In the genomic region with DNA sequence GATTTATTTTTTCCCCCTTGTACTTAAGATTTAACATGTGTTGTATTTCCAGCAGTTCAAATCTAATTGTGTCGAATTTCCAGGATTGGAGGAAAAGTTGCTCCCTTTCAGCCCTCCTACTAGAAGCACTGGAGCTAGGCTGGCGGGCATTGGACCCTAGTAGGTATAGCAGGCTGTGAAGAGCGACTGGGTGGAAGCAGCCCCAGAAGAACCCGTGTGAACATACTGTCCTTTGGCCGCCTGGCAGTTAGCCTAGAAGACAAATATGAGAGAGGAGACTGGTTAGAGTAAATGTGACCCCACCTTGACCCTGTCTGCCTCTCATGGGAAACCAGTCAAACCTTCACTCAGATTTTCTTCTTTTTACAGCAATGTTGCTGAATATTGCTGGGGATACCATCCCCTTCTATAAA, we compare ENCODE assay signal across 1 cellular context.
TF ChIP-seq lines count a peak whose summit lies in the region.

No MANE protein-coding gene starts in this region.

TF ChIP-seq in HepG2, 621 proteins besides CTCF, POLR2A, EP300 and RAD21 (continued from another document):
- TF ChIP-seq, protein P1, sequence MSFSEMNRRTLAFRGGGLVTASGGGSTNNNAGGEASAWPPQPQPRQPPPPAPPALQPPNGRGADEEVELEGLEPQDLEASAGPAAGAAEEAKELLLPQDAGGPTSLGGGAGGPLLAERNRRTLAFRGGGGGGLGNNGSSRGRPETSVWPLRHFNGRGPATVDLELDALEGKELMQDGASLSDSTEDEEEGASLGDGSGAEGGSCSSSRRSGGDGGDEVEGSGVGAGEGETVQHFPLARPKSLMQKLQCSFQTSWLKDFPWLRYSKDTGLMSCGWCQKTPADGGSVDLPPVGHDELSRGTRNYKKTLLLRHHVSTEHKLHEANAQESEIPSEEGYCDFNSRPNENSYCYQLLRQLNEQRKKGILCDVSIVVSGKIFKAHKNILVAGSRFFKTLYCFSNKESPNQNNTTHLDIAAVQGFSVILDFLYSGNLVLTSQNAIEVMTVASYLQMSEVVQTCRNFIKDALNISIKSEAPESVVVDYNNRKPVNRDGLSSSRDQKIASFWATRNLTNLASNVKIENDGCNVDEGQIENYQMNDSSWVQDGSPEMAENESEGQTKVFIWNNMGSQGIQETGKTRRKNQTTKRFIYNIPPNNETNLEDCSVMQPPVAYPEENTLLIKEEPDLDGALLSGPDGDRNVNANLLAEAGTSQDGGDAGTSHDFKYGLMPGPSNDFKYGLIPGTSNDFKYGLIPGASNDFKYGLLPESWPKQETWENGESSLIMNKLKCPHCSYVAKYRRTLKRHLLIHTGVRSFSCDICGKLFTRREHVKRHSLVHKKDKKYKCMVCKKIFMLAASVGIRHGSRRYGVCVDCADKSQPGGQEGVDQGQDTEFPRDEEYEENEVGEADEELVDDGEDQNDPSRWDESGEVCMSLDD (CRISPR knock-in tag; IDR thresholded peaks at IDR 0.05; ENCODE audit: borderline replicate concordance), result no peak
- TF ChIP-seq IKZF1 (IDR thresholded peaks at IDR 0.05) (no peak), SMYD3 (CRISPR knock-in tag; IDR thresholded peaks at IDR 0.05) (peak; percentile 68; the same call in 1 of the 2 replicates), MAF1 (CRISPR knock-in tag; IDR thresholded peaks at IDR 0.05; ENCODE audit: borderline replicate concordance) (no peak), MIER3 (CRISPR knock-in tag; IDR thresholded peaks at IDR 0.05; ENCODE audit: borderline replicate concordance) (peak; percentile 87; the same call in 1 of the 2 replicates), CCAR2 (optimal IDR thresholded peaks at IDR 0.05; ENCODE audit: low read depth, low read length) (no peak), ZMYM3 (CRISPR knock-in tag; IDR thresholded peaks at IDR 0.05) (peak; percentile 70; the same call in 1 of the 2 replicates)
- TF ChIP-seq, protein P2, sequence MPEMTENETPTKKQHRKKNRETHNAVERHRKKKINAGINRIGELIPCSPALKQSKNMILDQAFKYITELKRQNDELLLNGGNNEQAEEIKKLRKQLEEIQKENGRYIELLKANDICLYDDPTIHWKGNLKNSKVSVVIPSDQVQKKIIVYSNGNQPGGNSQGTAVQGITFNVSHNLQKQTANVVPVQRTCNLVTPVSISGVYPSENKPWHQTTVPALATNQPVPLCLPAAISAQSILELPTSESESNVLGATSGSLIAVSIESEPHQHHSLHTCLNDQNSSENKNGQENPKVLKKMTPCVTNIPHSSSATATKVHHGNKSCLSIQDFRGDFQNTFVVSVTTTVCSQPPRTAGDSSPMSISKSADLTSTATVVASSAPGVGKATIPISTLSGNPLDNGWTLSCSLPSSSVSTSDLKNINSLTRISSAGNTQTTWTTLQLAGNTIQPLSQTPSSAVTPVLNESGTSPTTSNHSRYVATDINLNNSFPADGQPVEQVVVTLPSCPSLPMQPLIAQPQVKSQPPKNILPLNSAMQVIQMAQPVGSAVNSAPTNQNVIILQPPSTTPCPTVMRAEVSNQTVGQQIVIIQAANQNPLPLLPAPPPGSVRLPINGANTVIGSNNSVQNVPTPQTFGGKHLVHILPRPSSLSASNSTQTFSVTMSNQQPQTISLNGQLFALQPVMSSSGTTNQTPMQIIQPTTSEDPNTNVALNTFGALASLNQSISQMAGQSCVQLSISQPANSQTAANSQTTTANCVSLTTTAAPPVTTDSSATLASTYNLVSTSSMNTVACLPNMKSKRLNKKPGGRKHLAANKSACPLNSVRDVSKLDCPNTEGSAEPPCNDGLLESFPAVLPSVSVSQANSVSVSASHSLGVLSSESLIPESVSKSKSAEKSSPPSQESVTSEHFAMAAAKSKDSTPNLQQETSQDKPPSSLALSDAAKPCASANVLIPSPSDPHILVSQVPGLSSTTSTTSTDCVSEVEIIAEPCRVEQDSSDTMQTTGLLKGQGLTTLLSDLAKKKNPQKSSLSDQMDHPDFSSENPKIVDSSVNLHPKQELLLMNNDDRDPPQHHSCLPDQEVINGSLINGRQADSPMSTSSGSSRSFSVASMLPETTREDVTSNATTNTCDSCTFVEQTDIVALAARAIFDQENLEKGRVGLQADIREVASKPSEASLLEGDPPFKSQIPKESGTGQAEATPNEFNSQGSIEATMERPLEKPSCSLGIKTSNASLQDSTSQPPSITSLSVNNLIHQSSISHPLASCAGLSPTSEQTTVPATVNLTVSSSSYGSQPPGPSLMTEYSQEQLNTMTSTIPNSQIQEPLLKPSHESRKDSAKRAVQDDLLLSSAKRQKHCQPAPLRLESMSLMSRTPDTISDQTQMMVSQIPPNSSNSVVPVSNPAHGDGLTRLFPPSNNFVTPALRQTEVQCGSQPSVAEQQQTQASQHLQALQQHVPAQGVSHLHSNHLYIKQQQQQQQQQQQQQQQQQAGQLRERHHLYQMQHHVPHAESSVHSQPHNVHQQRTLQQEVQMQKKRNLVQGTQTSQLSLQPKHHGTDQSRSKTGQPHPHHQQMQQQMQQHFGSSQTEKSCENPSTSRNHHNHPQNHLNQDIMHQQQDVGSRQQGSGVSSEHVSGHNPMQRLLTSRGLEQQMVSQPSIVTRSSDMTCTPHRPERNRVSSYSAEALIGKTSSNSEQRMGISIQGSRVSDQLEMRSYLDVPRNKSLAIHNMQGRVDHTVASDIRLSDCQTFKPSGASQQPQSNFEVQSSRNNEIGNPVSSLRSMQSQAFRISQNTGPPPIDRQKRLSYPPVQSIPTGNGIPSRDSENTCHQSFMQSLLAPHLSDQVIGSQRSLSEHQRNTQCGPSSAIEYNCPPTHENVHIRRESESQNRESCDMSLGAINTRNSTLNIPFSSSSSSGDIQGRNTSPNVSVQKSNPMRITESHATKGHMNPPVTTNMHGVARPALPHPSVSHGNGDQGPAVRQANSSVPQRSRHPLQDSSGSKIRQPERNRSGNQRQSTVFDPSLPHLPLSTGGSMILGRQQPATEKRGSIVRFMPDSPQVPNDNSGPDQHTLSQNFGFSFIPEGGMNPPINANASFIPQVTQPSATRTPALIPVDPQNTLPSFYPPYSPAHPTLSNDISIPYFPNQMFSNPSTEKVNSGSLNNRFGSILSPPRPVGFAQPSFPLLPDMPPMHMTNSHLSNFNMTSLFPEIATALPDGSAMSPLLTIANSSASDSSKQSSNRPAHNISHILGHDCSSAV (CRISPR knock-in tag; IDR thresholded peaks at IDR 0.05; ENCODE audit: borderline replicate concordance), result no peak
- TF ChIP-seq, protein P3, sequence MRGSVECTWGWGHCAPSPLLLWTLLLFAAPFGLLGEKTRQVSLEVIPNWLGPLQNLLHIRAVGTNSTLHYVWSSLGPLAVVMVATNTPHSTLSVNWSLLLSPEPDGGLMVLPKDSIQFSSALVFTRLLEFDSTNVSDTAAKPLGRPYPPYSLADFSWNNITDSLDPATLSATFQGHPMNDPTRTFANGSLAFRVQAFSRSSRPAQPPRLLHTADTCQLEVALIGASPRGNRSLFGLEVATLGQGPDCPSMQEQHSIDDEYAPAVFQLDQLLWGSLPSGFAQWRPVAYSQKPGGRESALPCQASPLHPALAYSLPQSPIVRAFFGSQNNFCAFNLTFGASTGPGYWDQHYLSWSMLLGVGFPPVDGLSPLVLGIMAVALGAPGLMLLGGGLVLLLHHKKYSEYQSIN (CRISPR knock-in tag; IDR thresholded peaks at IDR 0.05; ENCODE audit: borderline replicate concordance), result no peak
